8 cellular contexts compared by ENCODE assay signal in the genomic region with DNA sequence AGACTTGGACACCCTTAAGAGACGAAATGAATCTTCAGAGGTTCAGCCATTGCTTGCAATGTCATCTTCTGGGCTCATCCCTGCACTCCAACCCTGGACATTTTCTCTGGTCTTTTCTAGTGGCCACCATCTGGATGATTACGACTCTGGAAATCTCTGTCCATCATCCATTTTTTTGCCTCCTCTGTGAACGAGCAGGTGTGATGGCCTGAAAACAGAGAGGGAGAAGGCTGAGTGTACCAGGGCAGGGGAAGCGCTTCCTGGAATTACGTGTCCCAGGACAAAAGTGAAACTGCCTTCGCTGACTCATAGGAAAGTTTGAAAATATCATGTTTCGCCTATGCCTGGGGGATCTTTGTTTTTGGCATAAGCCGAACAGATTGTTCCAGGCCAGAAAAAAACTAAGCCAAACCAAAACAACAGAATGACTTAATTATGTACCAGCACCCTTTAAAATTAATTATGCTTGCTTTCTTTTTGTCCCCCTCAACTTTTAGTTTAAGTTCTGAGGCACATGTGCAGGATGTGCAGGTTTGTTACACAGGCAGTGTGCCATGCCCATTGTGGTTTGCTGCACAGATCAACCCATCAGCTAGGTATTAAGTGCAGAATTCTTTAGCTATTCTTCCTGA. TPM values are rescaled to one million over a fixed set of nuclear protein-coding genes. Genes with fewer than 3 reads are reported as not detected.
DNase-seq lines count a peak whose midpoint lies in the region; ATAC-seq lines count a peak whose summit lies in the region.

No MANE protein-coding gene starts in this region.

- CTCF ChIA-PET in activated CD4-positive, alpha-beta memory T cell treated with anti-CD3 and anti-CD28 coated beads, Interleukin-2, amount 10 ng/mL, durations not matched to agents 7 days and 5 days (lab: Charles Lee): interaction anchor here (2.2 kb wide), 1 partner anchor 32 kb away, joined by 8 read pairs; no protein-coding TSS in a partner anchor

- H3K4me1 Mint-ChIP-seq in activated CD4-positive, alpha-beta memory T cell treated with anti-CD3 and anti-CD28 coated beads, Interleukin-2, amount 10 ng/mL, durations not matched to agents 7 days and 5 days: peaks cover 62% of the 10 kb centered on the region
- peaks cover 7 to 8% of the 10 kb centered on the region in 2 donors for H3K4me1 Mint-ChIP-seq in immature natural killer cell
- peaks cover 0 to 28% (median 6%) of the 10 kb centered on the region in 4 donors for H3K4me1 Mint-ChIP-seq in naive thymus-derived CD8-positive, alpha-beta T cell

- H3K4me1 ChIP-seq in skeletal muscle satellite cell (ENCODE audit: control insufficient read depth, insufficient read depth, low read length): peaks cover 34% of the 10 kb centered on the region

- peak overlapping the region; percentile 51 for H3K4me3 ChIP-seq in skeletal muscle satellite cell (ENCODE audit: low read length)

- H3K27me3 ChIP-seq in skeletal muscle satellite cell (ENCODE audit: control insufficient read depth, insufficient read depth, low read length): no peaks in the 10 kb centered on the region

- POLR2A ChIA-PET in activated CD4-positive, alpha-beta memory T cell treated with anti-CD3 and anti-CD28 coated beads, Interleukin-2, amount 10 ng/mL, durations not matched to agents 7 days and 5 days (lab: Charles Lee): interaction anchor here (0.6 to 0.8 kb wide), 2 partner anchors 25 to 33 kb away, joined by 3 to 4 read pairs; no protein-coding TSS in a partner anchor
- POLR2A ChIA-PET in naive thymus-derived CD8-positive, alpha-beta T cell (lab: Charles Lee): no interaction called here

- no peaks in the 10 kb centered on the region for H3K36me3 ChIP-seq in skeletal muscle satellite cell (ENCODE audit: insufficient read depth, low read length)

- peak overlapping the region; percentile 61 for H3K27ac Mint-ChIP-seq in activated CD4-positive, alpha-beta memory T cell treated with anti-CD3 and anti-CD28 coated beads, Interleukin-2, amount 10 ng/mL, durations not matched to agents 7 days and 5 days
- peak overlapping the region in 1 of 6 donors; percentile 18 for H3K27ac Mint-ChIP-seq in immature natural killer cell
- peak overlapping the region in 1 of 10 donors; percentile 15 for H3K27ac Mint-ChIP-seq in naive thymus-derived CD8-positive, alpha-beta T cell

- peaks cover 2% of the 10 kb centered on the region for H3K9me3 Mint-ChIP-seq in activated CD4-positive, alpha-beta memory T cell treated with anti-CD3 and anti-CD28 coated beads, Interleukin-2, amount 10 ng/mL, durations not matched to agents 7 days and 5 days
- H3K9me3 Mint-ChIP-seq in immature natural killer cell: peaks cover 0 to 2% (median 0%) of the 10 kb centered on the region in 6 donors
- peaks cover 0 to 18% (median 2%) of the 10 kb centered on the region in 9 donors for H3K9me3 Mint-ChIP-seq in naive thymus-derived CD8-positive, alpha-beta T cell

- peaks cover 1% of the 10 kb centered on the region for H3K27me3 Mint-ChIP-seq in activated CD4-positive, alpha-beta memory T cell treated with anti-CD3 and anti-CD28 coated beads, Interleukin-2, amount 10 ng/mL, durations not matched to agents 7 days and 5 days
- peaks cover 2 to 11% (median 7%) of the 10 kb centered on the region in 3 donors for H3K27me3 Mint-ChIP-seq in immature natural killer cell (ENCODE audit: low read depth in 3 of 3)
- H3K27me3 Mint-ChIP-seq in naive thymus-derived CD8-positive, alpha-beta T cell: peaks cover 0 to 17% (median 4%) of the 10 kb centered on the region in 5 donors

- H3K4me3 Mint-ChIP-seq in activated CD4-positive, alpha-beta memory T cell treated with anti-CD3 and anti-CD28 coated beads, Interleukin-2, amount 10 ng/mL, durations not matched to agents 7 days and 5 days: peak overlapping the region; percentile 45
- peak overlapping the region in 2 of 5 donors; percentile 24 to 37 for H3K4me3 Mint-ChIP-seq in immature natural killer cell
- H3K4me3 Mint-ChIP-seq in naive thymus-derived CD8-positive, alpha-beta T cell: peak overlapping the region in 2 of 10 donors; percentile 6 to 26

- H3K9ac ChIP-seq in skeletal muscle satellite cell (ENCODE audit: low read depth, low read length): peak overlapping the region; percentile 55

- no peaks in the 10 kb centered on the region for H3K9me3 ChIP-seq in skeletal muscle satellite cell (replicated peaks; ENCODE audit: low read length)

- ATAC-seq in GM18502 (IDR thresholded peaks at IDR 0.05; ENCODE audit: poor library complexity, unreplicated experiment) (peak; percentile 52), HG03442 (IDR thresholded peaks at IDR 0.05; ENCODE audit: unreplicated experiment) (peak; percentile 54)
- no peak for ATAC-seq in naive thymus-derived CD8-positive, alpha-beta T cell

- peak; percentile 54 for DNase-seq in activated CD4-positive, alpha-beta memory T cell treated with anti-CD3 and anti-CD28 coated beads, Interleukin-2, amount 10 ng/mL, durations not matched to agents 7 days and 5 days
- peak; percentile 93 for DNase-seq in fibroblast of peridontal ligament (ENCODE audit: extremely low read depth)
- no peak for DNase-seq in immature natural killer cell
- DNase-seq in naive thymus-derived CD8-positive, alpha-beta T cell: no peak
- no peak for DNase-seq in effector CD8-positive, alpha-beta T cell (lab: John Stamatoyannopoulos, UW)

- H3K4me2 ChIP-seq in skeletal muscle satellite cell (ENCODE audit: low read length): peak overlapping the region; percentile 79

- H3K36me3 Mint-ChIP-seq in activated CD4-positive, alpha-beta memory T cell treated with anti-CD3 and anti-CD28 coated beads, Interleukin-2, amount 10 ng/mL, durations not matched to agents 7 days and 5 days (ENCODE audit: low read depth): peaks cover 22% of the 10 kb centered on the region
- H3K36me3 Mint-ChIP-seq in immature natural killer cell: no peaks in the 10 kb centered on the region
- H3K36me3 Mint-ChIP-seq in naive thymus-derived CD8-positive, alpha-beta T cell: peaks cover 0 to 15% (median 1%) of the 10 kb centered on the region in 3 donors

RNA-seq across cellular contexts. Expression of a gene that starts 31.9 kb away (rescaled TPM):
- 1 to 10 TPM; 9.5 to 9.9 TPM for total RNA-seq in activated CD4-positive, alpha-beta memory T cell treated with anti-CD3 and anti-CD28 coated beads, Interleukin-2, amount 10 ng/mL, durations not matched to agents 7 days and 5 days
- 0.87 and 1.0 TPM in 2 replicates for total RNA-seq in skeletal muscle satellite cell (2012; rRNA removed)
- polyA plus RNA-seq in immature natural killer cell: under 1 TPM in 2 of 3 donors, not detected in 1; 0.13 to 0.15 TPM
- total RNA-seq in naive thymus-derived CD8-positive, alpha-beta T cell: 1 to 10 TPM; 1.1 to 1.2 TPM
- polyA plus RNA-seq in naive thymus-derived CD8-positive, alpha-beta T cell: under 1 TPM in 1 of 3 donors, not detected in 2; 0.06 TPM

Comparison
In these comparisons a context has a peak if more than half of its experiments do, and no peak if none do; other contexts are left out.
1. ATAC-seq: peak in GM18502 (single experiment) and HG03442 (single experiment); none in naive thymus-derived CD8-positive, alpha-beta T cell (0 of 2).
2. DNase-seq: peak in activated CD4-positive, alpha-beta memory T cell treated with anti-CD3 and anti-CD28 coated beads, Interleukin-2, amount 10 ng/mL, durations not matched to agents 7 days and 5 days (single experiment) and fibroblast of peridontal ligament (single experiment); none in immature natural killer cell (0 of 3), naive thymus-derived CD8-positive, alpha-beta T cell (0 of 10) and effector CD8-positive, alpha-beta T cell (single experiment).
3. RNA of a gene that starts 31.9 kb away (total RNA-seq): 9.5 to 9.9 TPM in activated CD4-positive, alpha-beta memory T cell treated with anti-CD3 and anti-CD28 coated beads, Interleukin-2, amount 10 ng/mL, durations not matched to agents 7 days and 5 days; 1.1 to 1.2 TPM in naive thymus-derived CD8-positive, alpha-beta T cell; every median in the first group is over 4 times any median in the second.